In the genomic region with DNA sequence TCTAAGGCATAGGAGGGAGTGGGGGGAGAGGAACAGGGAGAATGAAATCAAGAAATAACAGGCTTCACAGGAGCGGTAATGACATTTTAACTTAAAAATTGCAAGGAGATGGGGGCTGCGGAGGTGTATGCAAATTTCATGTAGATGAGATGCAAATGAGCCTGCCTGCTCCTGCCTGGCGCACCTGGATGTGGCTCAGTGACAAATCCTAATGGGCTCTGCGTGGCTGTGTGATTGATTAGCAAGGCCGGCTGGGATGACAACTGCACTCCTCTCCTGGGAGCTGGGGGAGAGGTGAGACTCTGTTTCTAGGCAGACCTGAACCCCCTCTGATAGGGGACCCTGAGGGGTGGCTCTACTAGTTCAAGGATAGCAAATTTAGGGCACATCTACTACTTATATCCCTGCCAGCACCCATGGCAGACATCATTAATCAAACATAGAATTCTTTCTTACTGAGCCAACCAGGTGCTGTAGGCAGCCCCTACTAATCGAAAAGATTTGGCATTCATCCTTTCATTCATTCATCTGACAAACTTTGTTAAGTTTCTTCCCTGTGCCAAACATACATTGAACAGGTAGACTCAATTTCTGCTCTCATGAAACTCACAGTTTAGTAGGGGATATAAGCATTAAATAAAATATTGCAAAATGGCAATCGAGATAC, we compare ENCODE assay signal across 1 cellular context.
TF ChIP-seq lines count a peak whose summit lies in the region.

No MANE protein-coding gene starts in this region.

TF ChIP-seq in GM23338, 12 proteins besides CTCF, POLR2A, EP300 and RAD21 (continued from another document):
- TF ChIP-seq, protein P1, sequence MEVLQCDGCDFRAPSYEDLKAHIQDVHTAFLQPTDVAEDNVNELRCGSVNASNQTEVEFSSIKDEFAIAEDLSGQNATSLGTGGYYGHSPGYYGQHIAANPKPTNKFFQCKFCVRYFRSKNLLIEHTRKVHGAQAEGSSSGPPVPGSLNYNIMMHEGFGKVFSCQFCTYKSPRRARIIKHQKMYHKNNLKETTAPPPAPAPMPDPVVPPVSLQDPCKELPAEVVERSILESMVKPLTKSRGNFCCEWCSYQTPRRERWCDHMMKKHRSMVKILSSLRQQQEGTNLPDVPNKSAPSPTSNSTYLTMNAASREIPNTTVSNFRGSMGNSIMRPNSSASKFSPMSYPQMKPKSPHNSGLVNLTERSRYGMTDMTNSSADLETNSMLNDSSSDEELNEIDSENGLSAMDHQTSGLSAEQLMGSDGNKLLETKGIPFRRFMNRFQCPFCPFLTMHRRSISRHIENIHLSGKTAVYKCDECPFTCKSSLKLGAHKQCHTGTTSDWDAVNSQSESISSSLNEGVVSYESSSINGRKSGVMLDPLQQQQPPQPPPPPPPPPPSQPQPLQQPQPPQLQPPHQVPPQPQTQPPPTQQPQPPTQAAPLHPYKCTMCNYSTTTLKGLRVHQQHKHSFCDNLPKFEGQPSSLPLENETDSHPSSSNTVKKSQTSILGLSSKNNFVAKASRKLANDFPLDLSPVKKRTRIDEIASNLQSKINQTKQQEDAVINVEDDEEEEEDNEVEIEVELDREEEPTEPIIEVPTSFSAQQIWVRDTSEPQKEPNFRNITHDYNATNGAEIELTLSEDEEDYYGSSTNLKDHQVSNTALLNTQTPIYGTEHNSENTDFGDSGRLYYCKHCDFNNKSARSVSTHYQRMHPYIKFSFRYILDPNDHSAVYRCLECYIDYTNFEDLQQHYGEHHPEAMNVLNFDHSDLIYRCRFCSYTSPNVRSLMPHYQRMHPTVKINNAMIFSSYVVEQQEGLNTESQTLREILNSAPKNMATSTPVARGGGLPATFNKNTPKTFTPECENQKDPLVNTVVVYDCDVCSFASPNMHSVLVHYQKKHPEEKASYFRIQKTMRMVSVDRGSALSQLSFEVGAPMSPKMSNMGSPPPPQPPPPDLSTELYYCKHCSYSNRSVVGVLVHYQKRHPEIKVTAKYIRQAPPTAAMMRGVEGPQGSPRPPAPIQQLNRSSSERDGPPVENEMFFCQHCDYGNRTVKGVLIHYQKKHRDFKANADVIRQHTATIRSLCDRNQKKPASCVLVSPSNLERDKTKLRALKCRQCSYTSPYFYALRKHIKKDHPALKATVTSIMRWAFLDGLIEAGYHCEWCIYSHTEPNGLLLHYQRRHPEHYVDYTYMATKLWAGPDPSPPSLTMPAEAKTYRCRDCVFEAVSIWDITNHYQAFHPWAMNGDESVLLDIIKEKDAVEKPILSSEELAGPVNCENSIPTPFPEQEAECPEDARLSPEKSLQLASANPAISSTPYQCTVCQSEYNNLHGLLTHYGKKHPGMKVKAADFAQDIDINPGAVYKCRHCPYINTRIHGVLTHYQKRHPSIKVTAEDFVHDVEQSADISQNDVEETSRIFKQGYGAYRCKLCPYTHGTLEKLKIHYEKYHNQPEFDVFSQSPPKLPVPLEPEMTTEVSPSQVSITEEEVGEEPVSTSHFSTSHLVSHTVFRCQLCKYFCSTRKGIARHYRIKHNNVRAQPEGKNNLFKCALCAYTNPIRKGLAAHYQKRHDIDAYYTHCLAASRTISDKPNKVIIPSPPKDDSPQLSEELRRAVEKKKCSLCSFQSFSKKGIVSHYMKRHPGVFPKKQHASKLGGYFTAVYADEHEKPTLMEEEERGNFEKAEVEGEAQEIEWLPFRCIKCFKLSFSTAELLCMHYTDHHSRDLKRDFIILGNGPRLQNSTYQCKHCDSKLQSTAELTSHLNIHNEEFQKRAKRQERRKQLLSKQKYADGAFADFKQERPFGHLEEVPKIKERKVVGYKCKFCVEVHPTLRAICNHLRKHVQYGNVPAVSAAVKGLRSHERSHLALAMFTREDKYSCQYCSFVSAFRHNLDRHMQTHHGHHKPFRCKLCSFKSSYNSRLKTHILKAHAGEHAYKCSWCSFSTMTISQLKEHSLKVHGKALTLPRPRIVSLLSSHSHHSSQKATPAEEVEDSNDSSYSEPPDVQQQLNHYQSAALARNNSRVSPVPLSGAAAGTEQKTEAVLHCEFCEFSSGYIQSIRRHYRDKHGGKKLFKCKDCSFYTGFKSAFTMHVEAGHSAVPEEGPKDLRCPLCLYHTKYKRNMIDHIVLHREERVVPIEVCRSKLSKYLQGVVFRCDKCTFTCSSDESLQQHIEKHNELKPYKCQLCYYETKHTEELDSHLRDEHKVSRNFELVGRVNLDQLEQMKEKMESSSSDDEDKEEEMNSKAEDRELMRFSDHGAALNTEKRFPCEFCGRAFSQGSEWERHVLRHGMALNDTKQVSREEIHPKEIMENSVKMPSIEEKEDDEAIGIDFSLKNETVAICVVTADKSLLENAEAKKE (CRISPR knock-in tag; IDR thresholded peaks at IDR 0.05): no peak
- TF ChIP-seq CREB1 (CRISPR knock-in tag; IDR thresholded peaks at IDR 0.05; ENCODE audit: low read depth) (no peak), STAT1 (IDR thresholded peaks at IDR 0.05; ENCODE audit: unreplicated experiment) (no peak), EZH2 (IDR thresholded peaks at IDR 0.05; ENCODE audit: low read depth, unreplicated experiment) (no peak)
